ENCODE assay signal across 13 cellular contexts in genomic region chr6:125245109-125245508, GRCh38. TPM values are rescaled to one million over a fixed set of nuclear protein-coding genes. Genes with fewer than 3 reads are reported as not detected.
DNase-seq lines count a peak whose midpoint lies in the region; ATAC-seq and TF ChIP-seq lines count a peak whose summit lies in the region.
"Had no signal": no experiment of that assay in that cellular context is flagged by ENCODE, and none has a peak within 500 bp of the region (broad histone marks: within the 10 kb centered on the region; RNA-seq: fewer than 3 reads in every experiment).

No MANE protein-coding gene starts in this region.

- peak overlapping the region; percentile 59 to 78 (median 62) for H3K27ac ChIP-seq in esophagus squamous epithelium
- H3K27ac ChIP-seq in gastrocnemius medialis: peak overlapping the region in 2 of 4 donors; percentile 40 to 44
- H3K27ac ChIP-seq in right lobe of liver: no peak overlapping the region

- in situ Hi-C loops in gastrocnemius medialis (cut with MboI; ENCODE audit: low sequenced_read_pairs in 4 of 4): no loop called here

- no peak for TF ChIP-seq CTCF in WTC11 (IDR thresholded peaks at IDR 0.05)
- TF ChIP-seq CTCF in esophagus squamous epithelium (IDR thresholded peaks at IDR 0.05): no peak
- TF ChIP-seq CTCF in gastrocnemius medialis (IDR thresholded peaks at IDR 0.05 in 4 of 5, conservative IDR thresholded peaks at IDR 0.05 in 1 of 5): no peak
- TF ChIP-seq CTCF in right lobe of liver (IDR thresholded peaks at IDR 0.05): no peak

- no peaks in the 10 kb centered on the region for H3K27me3 Mint-ChIP-seq in WTC11 (ENCODE audit: low read depth)

- TF ChIP-seq POLR2A in esophagus squamous epithelium (IDR thresholded peaks at IDR 0.05) (no peak), gastrocnemius medialis (IDR thresholded peaks at IDR 0.05) (no peak), right lobe of liver (IDR thresholded peaks at IDR 0.05) (no peak)

- H3K27ac Mint-ChIP-seq in WTC11: no peak overlapping the region
- H3K27ac Mint-ChIP-seq: CD8-positive, alpha-beta T cell had no signal

- 76 to 78% methylated on average over 4 of the region's 4 CpGs for WGBS in esophagus squamous epithelium, 2 donors
- 90% methylated on average over 2 of the region's 4 CpGs for whole genome bisulfite sequencing in right lobe of liver (ENCODE audit: insufficient coverage, low coverage, low lambda C conversion rate, missing lambda C conversion rate)

- H3K27me3 ChIP-seq in esophagus squamous epithelium (no peaks in the 10 kb centered on the region), gastrocnemius medialis (no peaks in the 10 kb centered on the region), right lobe of liver (no peaks in the 10 kb centered on the region)

- peaks cover 36% of the 10 kb centered on the region for H3K9me3 Mint-ChIP-seq in WTC11

- peaks cover 19% of the 10 kb centered on the region for H3K36me3 Mint-ChIP-seq in WTC11
- H3K36me3 Mint-ChIP-seq: CD14-positive monocyte; CD8-positive, alpha-beta T cell had no signal

- ATAC-seq in WTC11: peak; percentile 36
- peak; percentile 27 to 34 for ATAC-seq in gastrocnemius medialis
- ATAC-seq in right lobe of liver: no peak
- ATAC-seq: CD8-positive, alpha-beta T cell; HepG2 had no signal

- no peak overlapping the region for H3K4me3 ChIP-seq in esophagus squamous epithelium
- no peak overlapping the region for H3K4me3 ChIP-seq in gastrocnemius medialis
- no peak overlapping the region for H3K4me3 ChIP-seq in right lobe of liver

- peaks cover 0 to 10% (median 0%) of the 10 kb centered on the region in 3 donors for H3K9me3 ChIP-seq in esophagus squamous epithelium
- H3K9me3 ChIP-seq in gastrocnemius medialis: peaks cover 0 to 6% (median 0%) of the 10 kb centered on the region in 3 donors
- no peaks in the 10 kb centered on the region for H3K9me3 ChIP-seq in right lobe of liver

- intact Hi-C loops in esophagus squamous epithelium (cut with DNase I) (no loop called here), gastrocnemius medialis (cut with DNase I; ENCODE audit: low total_unique reads) (no loop called here), right lobe of liver (cut with DNase I) (no loop called here)

- peaks cover 18% of the 10 kb centered on the region for H3K4me1 Mint-ChIP-seq in WTC11
- H3K4me1 Mint-ChIP-seq: CD14-positive monocyte had no signal

- DNase-seq in WTC11 (ENCODE audit: low spot score) (no peak), esophagus squamous epithelium (lab: John Stamatoyannopoulos, UW) (no peak), gastrocnemius medialis (no peak), NCI-H526 (lab: John Stamatoyannopoulos, UW) (no peak), activated gamma-delta T cell (lab: John Stamatoyannopoulos, UW) (no peak), right lobe of liver (no peak)
- DNase-seq: CD8-positive, alpha-beta T cell; COR-L47; DND-41; GDM1; HCEC 1CT had no signal

- peaks cover 6 to 33% (median 14%) of the 10 kb centered on the region in 3 donors for H3K4me1 ChIP-seq in esophagus squamous epithelium
- H3K4me1 ChIP-seq in gastrocnemius medialis: peaks cover 18 to 48% of the 10 kb centered on the region in 2 donors
- H3K4me1 ChIP-seq in right lobe of liver: no peaks in the 10 kb centered on the region

- H3K36me3 ChIP-seq in esophagus squamous epithelium (peaks cover 0 to 24% (median 0%) of the 10 kb centered on the region in 3 donors), gastrocnemius medialis (peaks cover 0 to 7% of the 10 kb centered on the region in 2 donors), right lobe of liver (no peaks in the 10 kb centered on the region)

- CTCF ChIA-PET in WTC11 (lab: Charles Lee): interaction anchor here (1.8 kb wide), 1 partner anchor 711 kb away, joined by 5 read pairs; the partner anchor contains the start of gene HINT3

- no peak overlapping the region for H3K4me3 Mint-ChIP-seq in WTC11
- H3K4me3 Mint-ChIP-seq: CD14-positive monocyte; CD8-positive, alpha-beta T cell had no signal

- POLR2A ChIA-PET in WTC11 (lab: Charles Lee): no interaction called here

TF ChIP-seq in WTC11, 78 proteins besides CTCF, POLR2A, EP300 and RAD21:
- TF ChIP-seq E2F5 (CRISPR knock-in tag; IDR thresholded peaks at IDR 0.05) (no peak), FOXJ3 (CRISPR knock-in tag; IDR thresholded peaks at IDR 0.05; ENCODE audit: borderline replicate concordance) (no peak), AR (CRISPR knock-in tag; IDR thresholded peaks at IDR 0.05) (no peak), ZSCAN18 (CRISPR knock-in tag; IDR thresholded peaks at IDR 0.05) (no peak), HMGXB4 (CRISPR knock-in tag; IDR thresholded peaks at IDR 0.05) (no peak), NFYB (CRISPR knock-in tag; conservative IDR thresholded peaks at IDR 0.05; ENCODE audit: low read depth) (no peak), ZBTB21 (CRISPR knock-in tag; IDR thresholded peaks at IDR 0.05; ENCODE audit: borderline replicate concordance) (no peak)

RNA-seq across cellular contexts. Expression of gene HDDC2, which starts 56.7 kb away (rescaled TPM):
- total RNA-seq in WTC11 (2021) (69.8 to 75.7 TPM (median 73.5 TPM) in 3 replicates), esophagus squamous epithelium (10 to 100 TPM; 49.2 to 84.7 (median 53.3) TPM), gastrocnemius medialis (10 to 100 TPM; 54.9 to 88.3 (median 77.7) TPM), right lobe of liver (10 to 100 TPM in 3 of 6 experiments, 1 to 10 TPM in 3; 6.8 to 15.6 (median 9.5) TPM)

Comparison
In these comparisons a context has a peak if more than half of its experiments do, and no peak if none do; other contexts are left out.
1. ATAC-seq: peak in WTC11 (single experiment) and gastrocnemius medialis (2 of 2); none in right lobe of liver (0 of 4).
2. H3K27ac ChIP-seq: peak in esophagus squamous epithelium (4 of 4); none in right lobe of liver (0 of 3).